In the genomic region with DNA sequence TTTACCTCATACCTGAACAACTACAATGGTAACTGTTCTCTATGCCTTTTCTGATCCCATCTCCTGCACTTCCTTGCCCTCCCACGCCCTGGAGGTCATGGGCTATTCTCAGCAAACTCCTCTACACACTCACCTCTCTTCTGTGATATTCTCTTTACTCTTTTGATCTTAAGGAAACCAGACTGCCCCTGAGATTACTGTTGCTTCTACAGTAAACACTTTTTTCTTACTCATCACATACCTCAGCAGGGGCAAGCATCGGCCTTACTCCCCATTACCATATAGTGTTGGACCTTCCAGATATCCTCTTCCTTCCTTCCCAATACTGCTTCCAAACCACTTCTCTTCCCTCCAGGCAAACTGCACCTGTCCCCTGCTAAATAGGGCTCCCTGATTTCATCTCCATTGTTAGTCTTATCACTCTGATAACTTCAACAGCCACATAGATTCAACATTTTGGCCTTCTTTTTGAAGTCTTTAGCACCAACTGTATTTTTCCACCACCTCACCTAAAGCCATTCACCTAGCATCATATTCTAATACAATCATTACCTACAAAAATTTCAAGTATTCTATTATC, we compare ENCODE assay signal across 25 cellular contexts.
A peak's percentile ranks its signal among the peaks of the same experiment; 100 is the strongest.
DNase-seq lines count a peak whose midpoint lies in the region; ATAC-seq and TF ChIP-seq lines count a peak whose summit lies in the region.
"Had no signal": no experiment of that assay in that cellular context is flagged by ENCODE, and none has a peak within 500 bp of the region (broad histone marks: within the 10 kb centered on the region; RNA-seq: fewer than 3 reads in every experiment).

No MANE protein-coding gene starts in this region.

- peak overlapping the region; percentile 0 for H3K27ac Mint-ChIP-seq in nephron progenitor cell
- no peak overlapping the region for H3K27ac Mint-ChIP-seq in activated CD8-positive, alpha-beta T cell treated with anti-CD3 and anti-CD28 coated beads for 36 hours
- H3K27ac Mint-ChIP-seq: activated naive CD4-positive, alpha-beta T cell treated with anti-CD3 and anti-CD28 coated beads, Interleukin-2, amount 10 ng/mL, durations not matched to agents 7 days and 5 days; mesothelial cell of epicardium; natural killer cell; T-helper 2 cell treated with Interferon-gamma antibody and Interleukin-4, amounts not matched to agents 5 μg/mL and 100 μg/mL, for 36 hours had no signal

- no peak for TF ChIP-seq POLR2A in Peyer's patch (IDR thresholded peaks at IDR 0.05)

- no peaks in the 10 kb centered on the region for H3K27me3 Mint-ChIP-seq in nephron progenitor cell (ENCODE audit: low read depth, poor library complexity)
- H3K27me3 Mint-ChIP-seq in activated CD8-positive, alpha-beta T cell treated with anti-CD3 and anti-CD28 coated beads for 36 hours, result no peaks in the 10 kb centered on the region

- H3K9me3 Mint-ChIP-seq in nephron progenitor cell, result no peaks in the 10 kb centered on the region
- no peaks in the 10 kb centered on the region for H3K9me3 Mint-ChIP-seq in activated CD8-positive, alpha-beta T cell treated with anti-CD3 and anti-CD28 coated beads for 36 hours
- H3K9me3 Mint-ChIP-seq: activated naive CD4-positive, alpha-beta T cell treated with anti-CD3 and anti-CD28 coated beads, Interleukin-2, amount 10 ng/mL, durations not matched to agents 7 days and 5 days; CD8-positive, alpha-beta memory T cell; mesothelial cell of epicardium; natural killer cell; T-helper 2 cell treated with Interferon-gamma antibody and Interleukin-4, amounts not matched to agents 5 μg/mL and 100 μg/mL, for 36 hours had no signal

- intact Hi-C loops in activated CD8-positive, alpha-beta T cell treated with anti-CD3 and anti-CD28 coated beads for 36 hours (cut with micrococcal nuclease), result no loop called here

- peaks cover 6% of the 10 kb centered on the region for H3K36me3 Mint-ChIP-seq in nephron progenitor cell (ENCODE audit: low read depth)
- no peaks in the 10 kb centered on the region for H3K36me3 Mint-ChIP-seq in activated CD8-positive, alpha-beta T cell treated with anti-CD3 and anti-CD28 coated beads for 36 hours (ENCODE audit: low read depth)
- H3K36me3 Mint-ChIP-seq: activated naive CD4-positive, alpha-beta T cell treated with anti-CD3 and anti-CD28 coated beads, Interleukin-2, amount 10 ng/mL, durations not matched to agents 7 days and 5 days; CD8-positive, alpha-beta memory T cell; mesothelial cell of epicardium; natural killer cell had no signal

- peak; percentile 28 for DNase-seq in Caki2 (ENCODE audit: low read depth)
- DNase-seq in MG63, result peak; percentile 34
- DNase-seq in choroid plexus epithelial cell (ENCODE audit: low read depth), result peak; percentile 41
- DNase-seq in nephron progenitor cell, result no peak
- no peak for DNase-seq in activated CD8-positive, alpha-beta T cell treated with anti-CD3 and anti-CD28 coated beads for 36 hours
- no peak for DNase-seq in NCI-H2227 (lab: John Stamatoyannopoulos, UW; ENCODE audit: unreplicated experiment)
- no peak for DNase-seq in Peyer's patch
- DNase-seq: activated naive CD4-positive, alpha-beta T cell treated with anti-CD3 and anti-CD28 coated beads, Interleukin-2, amount 10 ng/mL, durations not matched to agents 7 days and 5 days; BE2C; CD8-positive, alpha-beta memory T cell; central memory CD4-positive, alpha-beta T cell; GDM1; hippocampal formation; KBM-7; left lung; MM.1S; natural killer cell; NCI-H1417 treated with DMSO at 0.1 percent for 48 hours; NCI-H2107; SHP77; spleen; transverse colon had no signal

- in situ Hi-C loops in Caki2 (cut with HindIII; ENCODE audit: low pct_unique_long_range_greater_than_20kb, low sequenced_read_pairs), result no loop called here

- no peak for ATAC-seq in activated CD8-positive, alpha-beta T cell treated with anti-CD3 and anti-CD28 coated beads for 36 hours
- no peak for ATAC-seq in GM18517 (IDR thresholded peaks at IDR 0.05; ENCODE audit: unreplicated experiment)
- ATAC-seq: left lung, natural killer cell had no signal

- H3K27me3 ChIP-seq in MG63 (no peaks in the 10 kb centered on the region), Peyer's patch (no peaks in the 10 kb centered on the region)
- H3K27me3 ChIP-seq: BE2C, left lung, transverse colon had no signal

- H3K27ac ChIP-seq in Peyer's patch, result no peak overlapping the region
- H3K27ac ChIP-seq: left lung, spleen had no signal

- POLR2A ChIA-PET in activated CD8-positive, alpha-beta T cell treated with anti-CD3 and anti-CD28 coated beads for 36 hours (lab: Charles Lee), result no interaction called here

- H3K4me1 Mint-ChIP-seq in nephron progenitor cell, result peaks cover 29% of the 10 kb centered on the region
- peaks cover 17% of the 10 kb centered on the region for H3K4me1 Mint-ChIP-seq in activated CD8-positive, alpha-beta T cell treated with anti-CD3 and anti-CD28 coated beads for 36 hours (ENCODE audit: low read depth)

- CTCF ChIA-PET in activated CD8-positive, alpha-beta T cell treated with anti-CD3 and anti-CD28 coated beads for 36 hours (lab: Charles Lee), result no interaction called here

- no peaks in the 10 kb centered on the region for H3K9me3 ChIP-seq in MG63
- no peaks in the 10 kb centered on the region for H3K9me3 ChIP-seq in Peyer's patch
- H3K9me3 ChIP-seq: BE2C, left lung, spleen, transverse colon had no signal

- H3K4me1 ChIP-seq in Peyer's patch, result peaks cover 0 to 9% (median 0%) of the 10 kb centered on the region in 4 donors

- H3K4me3 Mint-ChIP-seq in nephron progenitor cell, result no peak overlapping the region
- H3K4me3 Mint-ChIP-seq in activated CD8-positive, alpha-beta T cell treated with anti-CD3 and anti-CD28 coated beads for 36 hours, result no peak overlapping the region
- H3K4me3 Mint-ChIP-seq: activated naive CD4-positive, alpha-beta T cell treated with anti-CD3 and anti-CD28 coated beads, Interleukin-2, amount 10 ng/mL, durations not matched to agents 7 days and 5 days; CD8-positive, alpha-beta memory T cell; mesothelial cell of epicardium; natural killer cell; T-helper 2 cell treated with Interferon-gamma antibody and Interleukin-4, amounts not matched to agents 5 μg/mL and 100 μg/mL, for 36 hours had no signal

- H3K4me3 ChIP-seq in MG63 (no peak overlapping the region), choroid plexus epithelial cell (ENCODE audit: low read depth, low read length) (no peak overlapping the region), Peyer's patch (no peak overlapping the region)
- H3K4me3 ChIP-seq: left lung, spleen, transverse colon had no signal

- H3K36me3 ChIP-seq in MG63 (no peaks in the 10 kb centered on the region; the same call in 1 of the 2 replicates), Peyer's patch (no peaks in the 10 kb centered on the region)
- H3K36me3 ChIP-seq: BE2C, left lung, spleen, transverse colon had no signal

- TF ChIP-seq CTCF in choroid plexus epithelial cell (conservative IDR thresholded peaks at IDR 0.05; ENCODE audit: low read depth, low read length) (no peak), nephron progenitor cell (IDR thresholded peaks at IDR 0.05) (no peak), Peyer's patch (IDR thresholded peaks at IDR 0.05) (no peak)
- TF ChIP-seq CTCF in activated CD8-positive, alpha-beta T cell treated with anti-CD3 and anti-CD28 coated beads for 36 hours (IDR thresholded peaks at IDR 0.05), result no peak

Comparison
In these comparisons a context has a peak if more than half of its experiments do, and no peak if none do; other contexts are left out.
1. DNase-seq: peak in Caki2 (single experiment), MG63 (single experiment) and choroid plexus epithelial cell (single experiment); none in nephron progenitor cell (single experiment), activated CD8-positive, alpha-beta T cell treated with anti-CD3 and anti-CD28 coated beads for 36 hours (single experiment), NCI-H2227 (single experiment) and Peyer's patch (0 of 3).